Comparison of ENCODE assay signal across 8 cellular contexts in the genomic region with DNA sequence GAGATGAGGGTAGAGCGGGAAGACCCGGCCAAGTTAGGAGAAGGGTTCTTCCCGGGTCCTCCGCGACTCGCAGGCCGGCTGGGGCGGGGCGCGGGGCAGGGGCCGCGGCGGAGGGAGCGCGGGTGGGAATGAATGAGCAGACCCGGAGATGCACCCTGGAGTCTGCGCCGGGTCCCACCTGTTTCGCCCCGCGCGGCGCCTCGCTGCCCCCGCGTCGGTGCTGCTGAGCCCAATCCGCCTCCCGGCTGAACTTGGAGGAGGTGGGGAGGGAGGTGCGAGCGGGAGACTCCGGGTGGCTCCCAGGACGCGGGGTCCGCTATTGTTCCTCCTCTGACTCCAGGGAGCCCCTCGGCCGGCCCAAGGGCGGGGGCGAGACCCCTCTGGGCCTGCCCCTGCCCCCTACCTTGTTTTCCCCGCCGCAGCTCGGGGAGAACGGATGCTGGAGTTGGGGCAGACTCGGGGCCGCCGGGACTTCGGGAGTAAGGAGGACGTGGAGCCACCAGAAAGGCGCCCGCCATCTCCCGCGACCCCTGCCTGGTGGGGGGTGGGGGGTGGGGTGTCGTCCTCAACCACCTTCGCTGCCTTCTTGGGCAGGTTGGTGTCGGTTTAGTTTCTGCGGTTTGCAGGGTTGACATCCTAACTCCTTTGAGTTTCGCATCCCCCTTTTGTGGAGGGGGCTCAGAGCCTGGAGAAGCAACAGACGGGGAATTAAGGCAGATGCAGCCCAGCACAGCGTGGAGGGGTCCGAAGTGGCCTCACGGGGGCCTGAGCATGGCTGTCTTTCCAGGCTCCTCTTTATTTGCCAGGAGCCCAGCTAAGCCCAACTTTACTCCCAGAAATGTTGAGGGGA. TPM values are rescaled to one million over a fixed set of nuclear protein-coding genes. Genes with fewer than 3 reads are reported as not detected.
A peak's percentile ranks its signal among the peaks of the same experiment; 100 is the strongest.
DNase-seq lines count a peak whose midpoint lies in the region; ATAC-seq and TF ChIP-seq lines count a peak whose summit lies in the region.

No MANE protein-coding gene starts in this region.

- TF ChIP-seq POLR2A in spleen (IDR thresholded peaks at IDR 0.05) = no peak

- WGBS in spleen, 5 donors = 0 to 8% (median 1%) methylated on average over 26 to 61 of the region's 61 CpGs

- DNase-seq in GM10248 (ENCODE audit: extremely low spot score) (peak; percentile 35), LHCN-M2 (ENCODE audit: low read depth) (peak; percentile 28), astrocyte of the cerebellum (ENCODE audit: low read depth) (no peak), spleen (no peak), NCI-H226 (no peak), occipital lobe (lab: John Stamatoyannopoulos, UW) (no peak)

- peaks cover 4 to 60% (median 22%) of the 10 kb centered on the region in 6 donors for H3K4me1 ChIP-seq in spleen

- intact Hi-C loops in spleen (cut with DNase I; ENCODE audit: low total_unique reads) = loop anchor here (10.0 kb wide), 1 partner anchor 132 kb away; no protein-coding TSS in a partner anchor

- no peaks in the 10 kb centered on the region for H3K9me3 ChIP-seq in iPS-18c (ENCODE audit: control insufficient read depth, insufficient read depth, low read length)
- no peaks in the 10 kb centered on the region for H3K9me3 ChIP-seq in spleen

- H3K27me3 ChIP-seq in spleen (replicated peaks in 1 of 7) = peaks cover 0 to 56% (median 18%) of the 10 kb centered on the region in 7 donors

- H3K27ac ChIP-seq in spleen = peak overlapping the region; percentile 84 to 97 (median 94)

- no peaks in the 10 kb centered on the region for H3K36me3 ChIP-seq in spleen

- ATAC-seq in HG03196 (IDR thresholded peaks at IDR 0.05; ENCODE audit: unreplicated experiment) = no peak

- in situ Hi-C loops in astrocyte of the cerebellum (cut with HindIII; ENCODE audit: low sequenced_read_pairs) = no loop called here

- POLR2A ChIA-PET in GM10248 (lab: Yijun Ruan, JAX) = no interaction called here

- H3K4me3 ChIP-seq in astrocyte of the cerebellum (ENCODE audit: low read depth, low read length) (peak overlapping the region; percentile 91), iPS-18c (ENCODE audit: insufficient read depth, low read depth, low read length) (peak overlapping the region; percentile 87), spleen (peak overlapping the region; percentile 51 to 87 (median 66))

- TF ChIP-seq CTCF in GM10248 (IDR thresholded peaks at IDR 0.05; ENCODE audit: control extremely low read depth, extremely low read depth, low read depth, missing control alignments) (no peak), astrocyte of the cerebellum (IDR thresholded peaks at IDR 0.05; ENCODE audit: low read depth, low read length, missing control alignments) (no peak), spleen (IDR thresholded peaks at IDR 0.05 in 8 of 11, conservative IDR thresholded peaks at IDR 0.05 in 3 of 11) (no peak)

- CTCF ChIA-PET in GM10248 (lab: Yijun Ruan, JAX) = interaction anchor here (1.1 kb wide), 1 partner anchor 8 kb away, joined by 4 read pairs; no protein-coding TSS in a partner anchor

RNA-seq across cellular contexts. Expression of a gene that starts 0.8 kb away (rescaled TPM):
- total RNA-seq in LHCN-M2 (2014; rRNA removed) = 64.1 and 72.7 TPM in 2 replicates
- 46.8 TPM for polyA plus RNA-seq in LHCN-M2 (2012)
- 100 to 1,000 TPM in 6 of 7 donors, 10 to 100 TPM in 1; 88.9 to 217 (median 135) TPM for total RNA-seq in spleen
- polyA plus RNA-seq in spleen = 10 to 100 TPM; 14.2 to 36.3 (median 18.3) TPM
- 29.3 TPM for total RNA-seq in occipital lobe

Comparison
In these comparisons a context has a peak if more than half of its experiments do, and no peak if none do; other contexts are left out.
1. DNase-seq: peak in GM10248 (single experiment) and LHCN-M2 (single experiment); none in astrocyte of the cerebellum (single experiment), spleen (single experiment), NCI-H226 (single experiment) and occipital lobe (single experiment).
2. Peak in every context shown above with its lines, with median percentiles within 50 percentile points of each other: H3K4me3 ChIP-seq.